ENCODE assay signal across 8 cellular contexts in genomic region chr15:29269485-29270168, GRCh38. TPM values are rescaled to one million over a fixed set of nuclear protein-coding genes. Genes with fewer than 3 reads are reported as not detected.
DNase-seq lines count a peak whose midpoint lies in the region; ATAC-seq and TF ChIP-seq lines count a peak whose summit lies in the region.

Gene NSMCE3 (minus strand): TSS chr15:29269822. CDS start chr15:29269705, 117 bp downstream.

- peaks cover 53% of the 10 kb centered on the region for H3K4me1 ChIP-seq in BLaER1
- peaks cover 0 to 17% (median 8%) of the 10 kb centered on the region in 4 donors for H3K4me1 ChIP-seq in right lobe of liver

- intact Hi-C loops in right lobe of liver (cut with DNase I), result no loop called here

- no peaks in the 10 kb centered on the region for H3K9me3 ChIP-seq in BLaER1
- H3K9me3 ChIP-seq in right lobe of liver, result no peaks in the 10 kb centered on the region

- DNase-seq in NCI-H526 treated with DMSO at 0.1 percent for 48 hours (lab: John Stamatoyannopoulos, UW), result peak; percentile 70
- peak; percentile 83 to 85 for DNase-seq in activated CD4-positive, alpha-beta T cell treated with anti-CD3 and anti-CD28 coated beads, Interleukin-2, amount 50 U/mL, for 24 hours (ENCODE audit: low read depth in 1 of 2, low spot score in 1 of 2)
- peak; percentile 75 to 89 for DNase-seq in dermis microvascular lymphatic vessel endothelial cell (ENCODE audit: low read depth in 2 of 2)
- peak; percentile 92 to 94 (median 94) for DNase-seq in right lobe of liver
- peak; percentile 91 for DNase-seq in stimulated activated CD4-positive, alpha-beta T cell treated with anti-CD3 and anti-CD28 coated beads, Interleukin-4, amount 100 ng/mL, for 24 hours

- H3K27me3 ChIP-seq in BLaER1, result no peaks in the 10 kb centered on the region
- H3K27me3 ChIP-seq in right lobe of liver, result no peaks in the 10 kb centered on the region

- no peaks in the 10 kb centered on the region for H3K36me3 ChIP-seq in BLaER1
- H3K36me3 ChIP-seq in right lobe of liver, result no peaks in the 10 kb centered on the region

- peak; percentile 85 for TF ChIP-seq POLR2A in right lobe of liver (IDR thresholded peaks at IDR 0.05)

- peak within 1 kb of the TSS; percentile 92 for H3K4me2 ChIP-seq in BLaER1

- peaks cover 38% of the 10 kb centered on the region for H4K20me1 ChIP-seq in BLaER1

- TF ChIP-seq CTCF in right lobe of liver (IDR thresholded peaks at IDR 0.05), result no peak

- under 1% methylated on average over 20 of the region's 68 CpGs for WGBS in right lobe of liver (ENCODE audit: insufficient coverage, low coverage, low lambda C conversion rate, missing lambda C conversion rate)

- H3K27ac ChIP-seq in BLaER1 (peak within 1 kb of the TSS; percentile 90), right lobe of liver (peak within 1 kb of the TSS; percentile 77 to 80 (median 77))

- ATAC-seq in GM19324 (IDR thresholded peaks at IDR 0.05; ENCODE audit: low FRiP score, unreplicated experiment) (peak; percentile 95), HG03460 (IDR thresholded peaks at IDR 0.05; ENCODE audit: unreplicated experiment) (peak; percentile 85), right lobe of liver (peak; percentile 98 to 100 (median 99))

- H3K9ac ChIP-seq in BLaER1, result peak within 1 kb of the TSS; percentile 92

- H3K4me3 ChIP-seq in BLaER1 (peak within 1 kb of the TSS; percentile 92), right lobe of liver (peak within 1 kb of the TSS; percentile 81 to 84 (median 82))

RNA-seq across cellular contexts. Expression of gene NSMCE3, which starts in this region (rescaled TPM):
- total RNA-seq in dermis microvascular lymphatic vessel endothelial cell, result 4.7 and 5.9 TPM in 2 replicates
- total RNA-seq in right lobe of liver, result 1 to 10 TPM; 2.2 to 4.4 (median 3.1) TPM

Comparison
In these comparisons a context has a peak if more than half of its experiments do, and no peak if none do; other contexts are left out.
1. Peak in every context shown above with its lines: DNase-seq, ATAC-seq, H3K4me3 ChIP-seq and H3K27ac ChIP-seq.